7 cellular contexts compared by ENCODE assay signal in the genomic region with DNA sequence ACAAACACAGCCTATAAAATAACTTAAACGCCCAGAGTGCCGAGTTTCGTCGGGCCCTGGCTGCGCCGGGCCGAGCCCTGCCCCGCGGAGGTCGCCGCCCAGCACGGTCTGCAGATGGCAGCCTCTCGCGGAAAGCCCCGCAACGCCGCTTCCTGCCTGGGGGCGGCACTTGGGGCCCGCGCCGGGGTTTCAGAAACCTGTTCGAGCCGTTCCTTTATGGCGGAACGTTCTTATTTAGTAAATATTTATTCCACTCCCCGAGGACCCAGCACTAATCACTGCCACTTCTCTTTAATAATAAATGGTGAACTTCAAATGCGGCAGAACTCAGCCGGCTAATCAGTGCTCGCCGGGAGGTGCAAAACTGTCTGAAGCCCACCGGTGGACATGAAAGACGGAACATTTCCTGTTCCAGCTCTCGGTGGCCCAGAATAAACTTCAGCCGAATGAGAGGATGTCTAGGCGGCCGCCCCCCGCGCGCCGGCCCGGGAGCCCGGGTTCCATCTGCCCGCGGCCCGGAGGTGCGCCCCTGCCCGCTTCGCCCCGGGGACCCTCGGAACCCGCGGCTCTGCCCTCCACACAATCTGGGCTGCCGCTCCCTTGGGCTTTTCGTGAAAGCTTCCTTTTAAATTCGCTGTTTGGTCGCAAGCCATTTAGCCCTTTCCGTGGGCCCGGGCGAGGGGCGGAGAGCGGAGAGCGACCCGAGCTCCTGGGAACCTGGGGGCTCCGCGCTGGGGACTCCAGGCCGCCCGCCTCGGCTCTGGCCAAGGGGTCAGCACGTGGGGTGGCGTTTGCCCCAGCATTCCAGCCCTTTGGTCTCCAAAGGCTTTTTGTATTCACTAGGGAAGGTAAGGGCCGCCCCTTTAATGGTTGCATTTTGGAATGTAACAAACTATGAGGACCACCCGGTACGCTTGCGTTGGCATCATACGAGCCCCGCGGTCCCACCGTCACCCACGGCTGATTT.
DNase-seq lines count a peak whose midpoint lies in the region; ATAC-seq and TF ChIP-seq lines count a peak whose summit lies in the region.

No MANE protein-coding gene starts in this region.

- in situ Hi-C loops in GM13977 (cut with MboI; ENCODE audit: low pct_unique_long_range_greater_than_20kb, low sequenced_read_pairs, unreplicated experiment), result loop anchor here (10.0 kb wide), 1 partner anchor 978 kb away; no protein-coding TSS in a partner anchor

- no peaks in the 10 kb centered on the region for H3K36me3 ChIP-seq in right lobe of liver

- WGBS in right lobe of liver (ENCODE audit: insufficient coverage, low coverage, low lambda C conversion rate, missing lambda C conversion rate), result under 1% methylated on average over 44 of the region's 79 CpGs

- peak; percentile 93 for ATAC-seq in HG02571 (IDR thresholded peaks at IDR 0.05; ENCODE audit: unreplicated experiment)
- peak; percentile 78 to 86 (median 84) for ATAC-seq in right lobe of liver

- DNase-seq in GM13977 (ENCODE audit: low spot score) (peak; percentile 88), NCI-H1417 (lab: John Stamatoyannopoulos, UW) (peak; percentile 14 to 86 (median 83)), coronary artery (ENCODE audit: low spot score) (no peak), right lobe of liver (peak; percentile 61 to 74 (median 65))
- DNase-seq in activated CD4-positive, alpha-beta T cell treated with anti-CD3 and anti-CD28 coated beads for 24 hours (ENCODE audit: low read depth in 2 of 2), result peak; percentile 23 to 45
- DNase-seq in stimulated activated CD8-positive, alpha-beta memory T cell treated with anti-CD3 and anti-CD28 coated beads, Interleukin-12 subunit alpha, Interleukin-12 subunit beta, amount 100 ng/mL, for 1 hour (ENCODE audit: low read depth), result peak; percentile 37

- H3K27ac ChIP-seq in coronary artery (no peak overlapping the region), right lobe of liver (peak overlapping the region in 1 of 3 donors; percentile 4)

- TF ChIP-seq CTCF in GM13977 (IDR thresholded peaks at IDR 0.05; ENCODE audit: extremely low read depth, insufficient read depth, missing control alignments), result peak; percentile 17
- no peak for TF ChIP-seq CTCF in coronary artery (IDR thresholded peaks at IDR 0.05)
- TF ChIP-seq CTCF in right lobe of liver (IDR thresholded peaks at IDR 0.05), result peak; percentile 12 to 48 (median 36)

- no peaks in the 10 kb centered on the region for H3K9me3 ChIP-seq in right lobe of liver

- no peaks in the 10 kb centered on the region for H3K27me3 ChIP-seq in right lobe of liver

- peaks cover 0 to 6% (median 0%) of the 10 kb centered on the region in 4 donors for H3K4me1 ChIP-seq in right lobe of liver

- no peak for TF ChIP-seq POLR2A in right lobe of liver (IDR thresholded peaks at IDR 0.05)

- intact Hi-C loops in right lobe of liver (cut with DNase I), result loop anchor here (5.0 to 10.0 kb wide), 2 partner anchors 968 to 975 kb away; a partner anchor contains a TSS

- H3K4me3 ChIP-seq in coronary artery (peak overlapping the region; percentile 76), right lobe of liver (peak overlapping the region; percentile 46 to 67 (median 56))
